Comparison of ENCODE assay signal across 8 cellular contexts in the genomic region with DNA sequence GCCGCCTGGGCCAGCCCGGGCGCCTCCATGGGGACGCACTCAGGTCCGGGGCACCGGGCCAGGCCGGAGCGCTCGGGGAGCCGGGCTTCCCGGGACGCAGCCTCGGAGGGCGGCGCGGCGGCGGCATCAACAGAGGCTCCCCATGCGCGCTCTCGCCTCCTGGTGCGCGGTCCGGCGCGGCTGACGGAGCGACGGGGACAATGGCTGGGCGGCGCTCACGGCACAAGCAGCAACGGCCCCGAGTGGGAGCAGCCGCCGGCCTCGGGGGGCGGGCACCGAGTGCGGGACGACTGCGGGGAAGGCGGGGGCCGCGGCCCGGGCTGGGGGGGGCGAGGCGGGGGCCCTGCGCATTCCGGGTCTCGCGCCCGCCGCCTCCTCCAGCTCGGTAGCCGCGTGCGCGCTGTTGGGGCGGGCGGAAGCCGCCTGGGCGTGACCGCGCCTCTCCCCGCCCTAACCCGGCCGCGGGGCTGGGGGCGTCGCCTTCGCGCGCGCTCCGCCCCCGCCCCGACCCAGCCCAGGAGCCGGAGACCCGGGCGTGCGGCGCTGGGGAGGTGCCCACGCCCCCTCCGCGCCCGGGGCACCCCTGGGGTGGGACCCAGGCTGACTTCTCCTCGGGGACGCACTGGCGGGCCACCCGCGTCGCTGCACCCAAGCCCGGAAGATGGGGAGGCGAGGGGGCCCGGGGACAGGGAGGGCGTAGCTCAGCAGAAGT. TPM values are rescaled to one million over a fixed set of nuclear protein-coding genes. Genes with fewer than 3 reads are reported as not detected.
A peak's percentile ranks its signal among the peaks of the same experiment; 100 is the strongest.
DNase-seq lines count a peak whose midpoint lies in the region; ATAC-seq and TF ChIP-seq lines count a peak whose summit lies in the region.

A gene (minus strand): TSS at position 425 of the 712 bp plus-strand sequence. CDS start 396 bp downstream, at position 29.

- H3K4me1 ChIP-seq in OCI-LY7 (ENCODE audit: insufficient read depth, low read length, poor library complexity, severe bottlenecking), result peaks cover 6% of the 10 kb centered on the region
- no peaks in the 10 kb centered on the region for H3K4me1 ChIP-seq in foreskin keratinocyte
- H3K4me1 ChIP-seq in thymus (ENCODE audit: control insufficient read depth, insufficient read depth, low read length), result no peaks in the 10 kb centered on the region

- TF ChIP-seq CTCF in AG04450 (IDR thresholded peaks at IDR 0.05; ENCODE audit: low read depth, low read length) (no peak), OCI-LY7 (conservative IDR thresholded peaks at IDR 0.05; ENCODE audit: low read length) (no peak), foreskin keratinocyte (conservative IDR thresholded peaks at IDR 0.05) (no peak)

- H3K4me2 ChIP-seq in OCI-LY7 (ENCODE audit: low read length), result peak within 1 kb of the TSS; percentile 97

- CTCF ChIA-PET in AG04450 (lab: Charles Lee), result no interaction called here
- CTCF ChIA-PET in OCI-LY7 (lab: Charles Lee; ENCODE audit: unreplicated experiment), result no interaction called here

- H2AFZ ChIP-seq in OCI-LY7 (ENCODE audit: low read length), result peak within 1 kb of the TSS; percentile 87

- DNase-seq in AG04450 (ENCODE audit: low read depth, low spot score), result no peak
- DNase-seq in OCI-LY7 (ENCODE audit: low spot score), result peak; percentile 74
- DNase-seq in activated T-helper 1 cell treated with anti-CD3 and anti-CD28 coated beads, Interleukin-2, amount 50 U/mL, for 16 hours (ENCODE audit: low read depth in 1 of 2, low spot score in 1 of 2), result peak; percentile 15 to 75
- no peak for DNase-seq in foreskin keratinocyte
- DNase-seq in occipital lobe (lab: John Stamatoyannopoulos, UW), result peak; percentile 2

- intact Hi-C loops in OCI-LY7 (cut with micrococcal nuclease; ENCODE audit: unreplicated experiment), result loop anchor here (2.0 to 5.0 kb wide), 3 partner anchors 61 to 571 kb away; no protein-coding TSS in a partner anchor

- BruUV-seq in OCI-LY7 (replicated peaks; lab: Mats Ljungman, UMichigan), result no TSS peak

- H3K27ac ChIP-seq in AG04450 (ENCODE audit: low read depth, low read length) (no peak within 1 kb of the TSS), OCI-LY7 (ENCODE audit: low read depth, low read length, poor library complexity, severe bottlenecking) (peak within 1 kb of the TSS; percentile 46), foreskin keratinocyte (peak within 1 kb of the TSS; percentile 50), thymus (ENCODE audit: low read depth) (peak within 1 kb of the TSS; percentile 81)

- no peaks in the 10 kb centered on the region for H4K20me1 ChIP-seq in OCI-LY7 (ENCODE audit: insufficient read depth, low read length)

- under 1% methylated on average over 95 of the region's 97 CpGs for WGBS in thymus

- H3K79me2 ChIP-seq in OCI-LY7 (ENCODE audit: insufficient read depth, low read depth, low read length), result peaks cover 14% of the 10 kb centered on the region; the same call in 1 of the 2 replicates

- POLR2A ChIA-PET in AG04450 (lab: Yijun Ruan, JAX) (no interaction called here), OCI-LY7 (lab: Charles Lee) (interaction anchor here (0.9 to 1.0 kb wide), 2 partner anchors 14 to 20 kb away, joined by 3 read pairs; no protein-coding TSS in a partner anchor)

- H3K27me3 ChIP-seq in AG04450 (ENCODE audit: control insufficient read depth, insufficient read depth, low read length) (no peaks in the 10 kb centered on the region), foreskin keratinocyte (no peaks in the 10 kb centered on the region), thymus (ENCODE audit: control insufficient read depth, insufficient read depth) (no peaks in the 10 kb centered on the region)

- H3K9me2 ChIP-seq in OCI-LY7 (ENCODE audit: insufficient read depth, low read length), result no peaks in the 10 kb centered on the region

- H3K36me3 ChIP-seq in OCI-LY7 (ENCODE audit: insufficient read depth, low read length) (no peaks in the 10 kb centered on the region), thymus (ENCODE audit: control insufficient read depth, insufficient read depth) (no peaks in the 10 kb centered on the region)

- ATAC-seq in GM18873 (IDR thresholded peaks at IDR 0.05; ENCODE audit: low FRiP score, unreplicated experiment) (peak; percentile 48), HG03103 (IDR thresholded peaks at IDR 0.05; ENCODE audit: low read depth, unreplicated experiment) (peak; percentile 73), foreskin keratinocyte (peak; percentile 85)

- H3K9me3 ChIP-seq in AG04450 (ENCODE audit: control insufficient read depth, insufficient read depth, low read length) (no peaks in the 10 kb centered on the region), OCI-LY7 (ENCODE audit: low read length) (no peaks in the 10 kb centered on the region), thymus (ENCODE audit: control insufficient read depth) (no peaks in the 10 kb centered on the region)

- peak within 1 kb of the TSS; percentile 67 for H3K4me3 ChIP-seq in AG04450 (ENCODE audit: low read depth, low read length)
- H3K4me3 ChIP-seq in OCI-LY7 (ENCODE audit: low read depth, low read length, poor library complexity, severe bottlenecking), result peak within 1 kb of the TSS; percentile 84
- H3K4me3 ChIP-seq in thymus (ENCODE audit: low read length), result peak within 1 kb of the TSS; percentile 56

RNA-seq across cellular contexts. Expression of the gene that starts here (rescaled TPM):
- polyA plus RNA-seq in AG04450 (2011; rRNA removed) (13.7 and 14.6 TPM in 2 replicates), foreskin keratinocyte (7.0 and 8.7 TPM in 2 replicates), thymus (8.6 TPM)
- polyA minus RNA-seq in AG04450 (2011; rRNA and poly(A)+ RNA removed), result 12.6 and 14.0 TPM in 2 replicates
- total RNA-seq in OCI-LY7 (2014; rRNA removed; shearing (Covaris generic)), result 9.9 and 14.6 TPM in 2 replicates
- total RNA-seq in OCI-LY7 (2022) (23.6 and 26.7 TPM in 2 replicates), foreskin keratinocyte (18.7 and 25.9 TPM in 2 replicates), occipital lobe (16.4 TPM)

Comparison
In these comparisons a context has a peak if more than half of its experiments do, and no peak if none do; other contexts are left out.
1. DNase-seq: peak in OCI-LY7 (single experiment), activated T-helper 1 cell treated with anti-CD3 and anti-CD28 coated beads, Interleukin-2, amount 50 U/mL, for 16 hours (2 of 2) and occipital lobe (single experiment); none in AG04450 (single experiment) and foreskin keratinocyte (0 of 2).
2. Peak in every context shown above with its lines, with median percentiles within 50 percentile points of each other: H3K4me3 ChIP-seq and ATAC-seq.